14 cellular contexts compared by ENCODE assay signal in genomic region chr5:58925627-58926545, GRCh38.
DNase-seq lines count a peak whose midpoint lies in the region; ATAC-seq, FAIRE-seq and TF ChIP-seq lines count a peak whose summit lies in the region.
"Had no signal": no experiment of that assay in that cellular context is flagged by ENCODE, and none has a peak within 500 bp of the region (broad histone marks: within the 10 kb centered on the region; RNA-seq: fewer than 3 reads in every experiment).

No MANE protein-coding gene starts in this region.

- peak overlapping the region; percentile 20 for H3K9ac ChIP-seq in adipocyte (ENCODE audit: low read length)

- peak overlapping the region in 2 of 3 experiments; percentile 15 to 66 for H3K27ac Mint-ChIP-seq in nephron

- TF ChIP-seq CTCF in nephron (IDR thresholded peaks at IDR 0.05; ENCODE audit: unreplicated experiment in 3 of 3): no peak
- no peak for TF ChIP-seq CTCF in upper lobe of left lung (IDR thresholded peaks at IDR 0.05)
- no peak for TF ChIP-seq CTCF in D721Med (IDR thresholded peaks at IDR 0.05; ENCODE audit: insufficient read depth, missing control alignments)

- H3K4me1 ChIP-seq in adipocyte (ENCODE audit: control insufficient read depth, insufficient read depth, low read length) (peaks cover 71% of the 10 kb centered on the region), upper lobe of left lung (peaks cover 0 to 14% (median 5%) of the 10 kb centered on the region in 4 donors)

- H3K27ac ChIP-seq in upper lobe of left lung: no peak overlapping the region

- TF ChIP-seq EP300 in upper lobe of left lung (IDR thresholded peaks at IDR 0.05): no peak

- no peak for ATAC-seq in upper lobe of left lung (ENCODE audit: low FRiP score in 2 of 2)

- H3K27me3 ChIP-seq in adipocyte (replicated peaks; ENCODE audit: control insufficient read depth, insufficient read depth, low read length): no peaks in the 10 kb centered on the region
- H3K27me3 ChIP-seq in upper lobe of left lung: no peaks in the 10 kb centered on the region

- H3K9me3 ChIP-seq in adipocyte (ENCODE audit: control insufficient read depth, low read length) (no peaks in the 10 kb centered on the region), upper lobe of left lung (no peaks in the 10 kb centered on the region)

- 57 to 58% methylated on average over 5 of the region's 5 CpGs for WGBS in upper lobe of left lung, 2 donors

- no peak overlapping the region for H3K4me3 Mint-ChIP-seq in nephron
- H3K4me3 Mint-ChIP-seq: central memory CD8-positive, alpha-beta T cell had no signal

- H3K4me1 Mint-ChIP-seq in nephron: peaks cover 29% of the 10 kb centered on the region

- no peak for FAIRE-seq in D721Med (lab: Jason Lieb, UNC)
- FAIRE-seq: urothelium cell line had no signal

- peak; percentile 28 for DNase-seq in NCI-H1092 treated with DMSO at 0.1 percent for 48 hours (lab: John Stamatoyannopoulos, UW)
- DNase-seq in NCI-H1092 (lab: John Stamatoyannopoulos, UW): no peak
- DNase-seq in NCI-H1436 (lab: John Stamatoyannopoulos, UW): peak; percentile 39
- no peak for DNase-seq in adipocyte (ENCODE audit: low read depth)
- no peak for DNase-seq in upper lobe of left lung
- no peak for DNase-seq in D721Med (ENCODE audit: insufficient read length, low spot score)
- DNase-seq in stimulated activated naive CD4-positive, alpha-beta T cell (lab: John Stamatoyannopoulos, UW): no peak
- DNase-seq: 8988T; DND-41; NK-92 treated with Interleukin-12 subunit alpha and Interleukin-12 subunit beta, amount 100 ng/mL, for 24 hours; SW 1271 had no signal

- H3K4me3 ChIP-seq in adipocyte (ENCODE audit: low read length) (no peak overlapping the region), upper lobe of left lung (no peak overlapping the region)

- H3K27me3 Mint-ChIP-seq in nephron (ENCODE audit: low read depth): peaks cover 10% of the 10 kb centered on the region

- H3K36me3 ChIP-seq in adipocyte (ENCODE audit: control insufficient read depth, insufficient read depth, low read length, severe bottlenecking) (no peaks in the 10 kb centered on the region), upper lobe of left lung (no peaks in the 10 kb centered on the region)

- no peaks in the 10 kb centered on the region for H3K36me3 Mint-ChIP-seq in nephron (ENCODE audit: low read depth)

- peaks cover 2% of the 10 kb centered on the region for H3K9me3 Mint-ChIP-seq in nephron
- H3K9me3 Mint-ChIP-seq: central memory CD8-positive, alpha-beta T cell had no signal

- no peak for TF ChIP-seq POLR2A in upper lobe of left lung (IDR thresholded peaks at IDR 0.05)

Comparison
In these comparisons a context has a peak if more than half of its experiments do, and no peak if none do; other contexts are left out.
1. DNase-seq: peak in NCI-H1092 treated with DMSO at 0.1 percent for 48 hours (single experiment) and NCI-H1436 (single experiment); none in NCI-H1092 (single experiment), adipocyte (single experiment), upper lobe of left lung (0 of 2), D721Med (single experiment) and stimulated activated naive CD4-positive, alpha-beta T cell (0 of 6).